34 cellular contexts compared by ENCODE assay signal in the genomic region with DNA sequence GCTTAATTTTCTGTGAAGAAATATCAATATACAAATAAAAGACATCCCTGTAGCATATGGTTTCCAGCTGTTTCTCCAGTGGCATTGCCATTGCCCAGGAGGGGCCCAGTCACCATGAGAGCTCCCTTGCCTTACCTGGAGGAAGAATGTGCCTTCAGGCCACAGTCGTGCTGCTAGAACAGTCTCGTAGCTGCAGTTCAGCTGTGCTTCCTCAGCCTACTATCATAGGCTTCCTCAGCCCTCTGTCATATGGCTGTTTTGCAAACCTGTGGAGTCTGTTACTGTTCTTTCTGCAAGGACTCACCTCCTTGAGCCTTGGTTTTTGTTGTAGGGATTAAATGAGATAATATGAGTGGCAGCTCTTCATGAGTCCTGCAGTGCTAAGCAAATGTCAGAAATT.
"Had no signal": no experiment of that assay in that cellular context is flagged by ENCODE, and none has a peak within 500 bp of the region (broad histone marks: within the 10 kb centered on the region; RNA-seq: fewer than 3 reads in every experiment).

No MANE protein-coding gene starts in this region.

- DNase-seq: activated B cell treated with CpG ODN at 0.5 μM for 24 hours; activated CD4-positive, alpha-beta T cell treated with anti-CD3 and anti-CD28 coated beads for 48 hours; activated CD4-positive, alpha-beta T cell treated with anti-CD3 and anti-CD28 coated beads, Interleukin-2, amount 50 U/mL, for 1 hour; activated CD4-positive, alpha-beta T cell treated with anti-CD3 and anti-CD28 coated beads, Interleukin-2, amount 50 U/mL, for 48 hours; activated CD8-positive, alpha-beta memory T cell treated with anti-CD3 and anti-CD28 coated beads for 24 hours; activated CD8-positive, alpha-beta T cell treated with anti-CD3 and anti-CD28 coated beads for 36 hours; activated effector memory CD4-positive, alpha-beta T cell treated with anti-CD3 and anti-CD28 coated beads, Interleukin-2, amount 50 U/mL, for 16 hours; activated naive CD4-positive, alpha-beta T cell treated with anti-CD3 and anti-CD28 coated beads for 36 hours; activated naive CD8-positive, alpha-beta T cell treated with anti-CD3 and anti-CD28 coated beads for 36 hours; activated naive CD8-positive, alpha-beta T cell treated with anti-CD3 and anti-CD28 coated beads, Interleukin-2, amount 50 U/mL, for 24 hours; activated T-cell treated with anti-CD3 and anti-CD28 coated beads, Interleukin-2, amount 50 U/mL, for 1 hour; activated T-cell treated with anti-CD3 and anti-CD28 coated beads, Interleukin-2, amount 50 U/mL, for 48 hours; adrenal gland; amygdala; aorta; body of pancreas; central memory CD4-positive, alpha-beta T cell; cerebellar nuclear complex; colonic mucosa; effector CD8-positive, alpha-beta T cell; foreskin fibroblast; gastrocnemius medialis; glutamatergic neuron; T-helper 1 cell; T-helper 17 cell; T1000; WERI-Rb-1 had no signal

- H3K9me3 ChIP-seq: adrenal gland, body of pancreas, colonic mucosa, gastrocnemius medialis had no signal

- H3K27me3 ChIP-seq: adrenal gland, body of pancreas, cardiac muscle cell, colonic mucosa, gastrocnemius medialis had no signal

- H3K27me3 Mint-ChIP-seq: activated B cell treated with CpG ODN at 0.5 μM for 24 hours; activated CD8-positive, alpha-beta T cell treated with anti-CD3 and anti-CD28 coated beads for 36 hours; activated naive CD4-positive, alpha-beta T cell treated with anti-CD3 and anti-CD28 coated beads, Interleukin-2, amount 50 U/mL, for 24 hours; activated naive CD8-positive, alpha-beta T cell treated with anti-CD3 and anti-CD28 coated beads for 36 hours; activated naive CD8-positive, alpha-beta T cell treated with anti-CD3 and anti-CD28 coated beads, Interleukin-2, amount 50 U/mL, for 24 hours; T-helper 17 cell had no signal

- ATAC-seq: activated CD4-positive, CD25-positive, alpha-beta regulatory T cell treated with anti-CD3 and anti-CD28 coated beads, Interleukin-2, amount 50 U/mL, for 24 hours; activated CD8-positive, alpha-beta T cell treated with anti-CD3 and anti-CD28 coated beads for 36 hours; activated naive CD8-positive, alpha-beta T cell treated with anti-CD3 and anti-CD28 coated beads, Interleukin-2, amount 50 U/mL, for 24 hours; body of pancreas; gastrocnemius medialis; T-helper 17 cell had no signal

- H3K4me1 ChIP-seq: adrenal gland, body of pancreas, colonic mucosa had no signal

- H3K9me3 Mint-ChIP-seq: activated CD8-positive, alpha-beta T cell treated with anti-CD3 and anti-CD28 coated beads for 36 hours; activated naive CD4-positive, alpha-beta T cell treated with anti-CD3 and anti-CD28 coated beads for 36 hours; activated naive CD4-positive, alpha-beta T cell treated with anti-CD3 and anti-CD28 coated beads, Interleukin-2, amount 50 U/mL, for 24 hours; activated naive CD8-positive, alpha-beta T cell treated with anti-CD3 and anti-CD28 coated beads for 36 hours; activated naive CD8-positive, alpha-beta T cell treated with anti-CD3 and anti-CD28 coated beads, Interleukin-2, amount 50 U/mL, for 24 hours; activated T-helper 1 cell treated with anti-CD3 and anti-CD28 coated beads, Interleukin-12 subunit alpha, Interleukin-12 subunit beta, Interleukin-2, Interleukin-4 antibody, amounts not matched to agents 30 ng/mL and 10 ng/mL and 1 ng/mL, durations not matched to agents 14 hours and 24 hours and 36 hours; activated T-helper 2 cell treated with anti-CD3 and anti-CD28 coated beads, Interferon-gamma antibody, Interleukin-2, Interleukin-4, amounts not matched to agents 10 μg/mL and 5 μg/mL and 100 μg/mL, durations not matched to agents 14 hours and 24 hours and 36 hours; T-helper 2 cell treated with Interferon-gamma antibody and Interleukin-4, amounts not matched to agents 5 μg/mL and 100 μg/mL, for 36 hours had no signal

- H3K36me3 ChIP-seq: cardiac muscle cell, colonic mucosa had no signal

- H3K4me3 ChIP-seq: adrenal gland, body of pancreas, cardiac muscle cell, colonic mucosa, gastrocnemius medialis had no signal

- H3K27ac ChIP-seq: adrenal gland, body of pancreas, cardiac muscle cell, colonic mucosa, epithelial cell of prostate, gastrocnemius medialis, WERI-Rb-1 had no signal

- H3K4me3 Mint-ChIP-seq: activated B cell treated with CpG ODN at 0.5 μM for 24 hours; activated CD8-positive, alpha-beta T cell treated with anti-CD3 and anti-CD28 coated beads for 36 hours; activated naive CD4-positive, alpha-beta T cell treated with anti-CD3 and anti-CD28 coated beads for 36 hours; activated naive CD4-positive, alpha-beta T cell treated with anti-CD3 and anti-CD28 coated beads, Interleukin-2, amount 50 U/mL, for 24 hours; activated naive CD8-positive, alpha-beta T cell treated with anti-CD3 and anti-CD28 coated beads for 36 hours; activated naive CD8-positive, alpha-beta T cell treated with anti-CD3 and anti-CD28 coated beads, Interleukin-2, amount 50 U/mL, for 24 hours; activated T-helper 1 cell treated with anti-CD3 and anti-CD28 coated beads, Interleukin-12 subunit alpha, Interleukin-12 subunit beta, Interleukin-2, Interleukin-4 antibody, amounts not matched to agents 30 ng/mL and 10 ng/mL and 1 ng/mL, durations not matched to agents 14 hours and 24 hours and 36 hours; T-helper 17 cell; T-helper 2 cell treated with Interferon-gamma antibody and Interleukin-4, amounts not matched to agents 5 μg/mL and 100 μg/mL, for 36 hours had no signal

- H3K27ac Mint-ChIP-seq: activated B cell treated with CpG ODN at 0.5 μM for 24 hours; activated CD8-positive, alpha-beta T cell treated with anti-CD3 and anti-CD28 coated beads for 36 hours; activated naive CD4-positive, alpha-beta T cell treated with anti-CD3 and anti-CD28 coated beads for 36 hours; activated naive CD4-positive, alpha-beta T cell treated with anti-CD3 and anti-CD28 coated beads, Interleukin-2, amount 50 U/mL, for 24 hours; activated naive CD8-positive, alpha-beta T cell treated with anti-CD3 and anti-CD28 coated beads for 36 hours; activated naive CD8-positive, alpha-beta T cell treated with anti-CD3 and anti-CD28 coated beads, Interleukin-2, amount 50 U/mL, for 24 hours; activated T-helper 1 cell treated with anti-CD3 and anti-CD28 coated beads, Interleukin-12 subunit alpha, Interleukin-12 subunit beta, Interleukin-2, Interleukin-4 antibody, amounts not matched to agents 30 ng/mL and 10 ng/mL and 1 ng/mL, durations not matched to agents 14 hours and 24 hours and 36 hours; activated T-helper 2 cell treated with anti-CD3 and anti-CD28 coated beads, Interferon-gamma antibody, Interleukin-2, Interleukin-4, amounts not matched to agents 10 μg/mL and 5 μg/mL and 100 μg/mL, durations not matched to agents 14 hours and 24 hours and 36 hours; T-helper 17 cell; T-helper 2 cell treated with Interferon-gamma antibody and Interleukin-4, amounts not matched to agents 5 μg/mL and 100 μg/mL, for 36 hours had no signal
